In the genomic region with DNA sequence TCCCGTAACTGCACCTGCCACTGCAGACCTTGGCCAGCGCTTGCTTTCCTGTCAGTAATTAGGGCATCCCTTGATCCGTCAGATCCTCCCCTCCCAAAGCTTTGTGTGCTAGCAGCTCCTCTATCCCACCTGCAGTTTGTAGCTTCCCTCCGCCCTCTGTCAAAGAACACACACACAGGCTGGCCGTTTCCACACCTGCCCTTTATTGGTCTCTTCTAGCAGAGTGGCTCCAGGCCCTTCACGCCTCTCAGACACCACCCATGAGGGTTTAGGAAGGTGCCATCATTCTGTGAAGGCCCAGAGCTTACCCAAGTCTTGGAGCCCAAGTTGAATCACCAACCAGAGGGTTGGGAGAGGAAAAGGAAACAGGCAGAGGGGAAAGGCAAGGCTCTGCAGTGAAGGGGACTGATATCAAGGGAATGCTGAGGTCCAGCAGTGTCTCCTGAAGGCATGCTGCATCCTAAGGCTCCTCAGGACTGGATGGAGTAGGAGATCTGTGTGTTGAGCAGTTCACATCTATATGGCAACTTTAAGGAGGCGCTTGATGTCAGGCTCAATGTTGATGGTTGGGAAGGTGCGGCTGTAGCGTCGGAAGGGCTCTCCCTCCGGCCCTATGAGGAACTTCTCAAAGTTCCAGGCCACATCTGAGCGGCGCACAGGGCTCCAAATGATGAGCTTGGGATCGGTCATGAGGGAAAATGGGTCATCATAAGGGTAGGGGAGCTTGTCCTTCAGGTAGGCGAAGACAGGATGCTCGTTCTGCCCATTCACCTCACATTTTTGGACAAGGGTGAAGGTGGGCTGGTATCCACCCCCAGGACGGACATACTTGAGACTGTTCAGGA, we compare ENCODE assay signal across 9 cellular contexts.
DNase-seq lines count a peak whose midpoint lies in the region; ATAC-seq and TF ChIP-seq lines count a peak whose summit lies in the region.
"Had no signal": no experiment of that assay in that cellular context is flagged by ENCODE, and none has a peak within 500 bp of the region (broad histone marks: within the 10 kb centered on the region; RNA-seq: fewer than 3 reads in every experiment).

No MANE protein-coding gene starts in this region.

- peak; percentile 6 for DNase-seq in activated CD4-positive, alpha-beta T cell treated with anti-CD3 and anti-CD28 coated beads, Interleukin-2, amount 50 U/mL, for 1 hour
- no peak for DNase-seq in activated CD4-positive, alpha-beta T cell treated with anti-CD3 and anti-CD28 coated beads for 1 hour
- DNase-seq in SHP77 treated with DMSO at 0.1 percent for 48 hours (lab: John Stamatoyannopoulos, UW): peak; percentile 80
- no peak for DNase-seq in nephron progenitor cell
- no peak for DNase-seq in NCI-H1436 treated with DMSO at 0.1 percent for 48 hours (lab: John Stamatoyannopoulos, UW)
- DNase-seq: activated CD8-positive, alpha-beta T cell treated with anti-CD3 and anti-CD28 coated beads, Interleukin-2, amount 10 ng/mL, durations not matched to agents 7 days and 5 days; NCI-H1048 had no signal

- no peaks in the 10 kb centered on the region for H3K9me3 Mint-ChIP-seq in nephron progenitor cell

- peaks cover 28% of the 10 kb centered on the region for H3K4me1 Mint-ChIP-seq in nephron progenitor cell

- no peak for TF ChIP-seq CTCF in nephron progenitor cell (IDR thresholded peaks at IDR 0.05)

- no peak for ATAC-seq in GM18511 (IDR thresholded peaks at IDR 0.05; ENCODE audit: unreplicated experiment)
- ATAC-seq: activated CD8-positive, alpha-beta T cell treated with anti-CD3 and anti-CD28 coated beads, Interleukin-2, amount 10 ng/mL, durations not matched to agents 7 days and 5 days; HCT116 had no signal

- H3K27ac Mint-ChIP-seq in nephron progenitor cell: peak overlapping the region; percentile 70
- H3K27ac Mint-ChIP-seq: activated CD8-positive, alpha-beta T cell treated with anti-CD3 and anti-CD28 coated beads, Interleukin-2, amount 10 ng/mL, durations not matched to agents 7 days and 5 days had no signal

- peaks cover 4% of the 10 kb centered on the region for H3K27me3 Mint-ChIP-seq in nephron progenitor cell (ENCODE audit: low read depth, poor library complexity)

- H3K36me3 Mint-ChIP-seq in nephron progenitor cell (ENCODE audit: low read depth): peaks cover 15% of the 10 kb centered on the region

- H3K4me3 Mint-ChIP-seq in nephron progenitor cell: no peak overlapping the region
- H3K4me3 Mint-ChIP-seq: activated CD8-positive, alpha-beta T cell treated with anti-CD3 and anti-CD28 coated beads, Interleukin-2, amount 10 ng/mL, durations not matched to agents 7 days and 5 days had no signal

Comparison
In these comparisons a context has a peak if more than half of its experiments do, and no peak if none do; other contexts are left out.
1. DNase-seq: peak in activated CD4-positive, alpha-beta T cell treated with anti-CD3 and anti-CD28 coated beads, Interleukin-2, amount 50 U/mL, for 1 hour (single experiment) and SHP77 treated with DMSO at 0.1 percent for 48 hours (single experiment); none in activated CD4-positive, alpha-beta T cell treated with anti-CD3 and anti-CD28 coated beads for 1 hour (single experiment), nephron progenitor cell (single experiment) and NCI-H1436 treated with DMSO at 0.1 percent for 48 hours (single experiment).